ENCODE assay signal across 1 cellular context in the genomic region with DNA sequence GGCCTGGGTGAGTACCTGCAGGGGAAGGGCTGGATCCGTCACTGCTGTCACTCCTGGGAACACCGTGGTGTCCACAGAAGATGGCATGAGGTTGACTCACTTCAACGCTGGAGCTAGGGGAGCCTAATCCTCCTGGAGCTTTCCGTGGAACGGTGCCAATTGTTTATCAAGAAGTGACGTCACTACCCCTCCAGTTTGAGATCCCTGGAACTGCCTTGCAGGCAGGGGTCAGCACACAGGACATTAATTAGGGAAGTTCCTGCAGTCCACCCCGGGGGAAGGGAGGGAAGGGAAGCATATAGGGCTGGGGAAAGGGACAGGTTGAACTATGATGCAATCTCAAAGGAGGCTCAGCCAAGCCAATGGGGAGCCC.
A peak's percentile ranks its signal among the peaks of the same experiment; 100 is the strongest.
TF ChIP-seq lines count a peak whose summit lies in the region.

No MANE protein-coding gene starts in this region.

TF ChIP-seq in K562, 482 proteins besides CTCF, POLR2A, EP300 and RAD21 (continued from another document):
- TF ChIP-seq, protein P1, sequence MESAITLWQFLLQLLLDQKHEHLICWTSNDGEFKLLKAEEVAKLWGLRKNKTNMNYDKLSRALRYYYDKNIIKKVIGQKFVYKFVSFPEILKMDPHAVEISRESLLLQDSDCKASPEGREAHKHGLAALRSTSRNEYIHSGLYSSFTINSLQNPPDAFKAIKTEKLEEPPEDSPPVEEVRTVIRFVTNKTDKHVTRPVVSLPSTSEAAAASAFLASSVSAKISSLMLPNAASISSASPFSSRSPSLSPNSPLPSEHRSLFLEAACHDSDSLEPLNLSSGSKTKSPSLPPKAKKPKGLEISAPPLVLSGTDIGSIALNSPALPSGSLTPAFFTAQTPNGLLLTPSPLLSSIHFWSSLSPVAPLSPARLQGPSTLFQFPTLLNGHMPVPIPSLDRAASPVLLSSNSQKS (CRISPR knock-in tag; IDR thresholded peaks at IDR 0.05), result no peak
- TF ChIP-seq ATF7 (IDR thresholded peaks at IDR 0.05), result peak; percentile 23; the same call in 1 of the 2 replicates
- TF ChIP-seq ZNF134 (CRISPR knock-in tag; conservative IDR thresholded peaks at IDR 0.05), result no peak
- peak; percentile 27; the same call in 1 of the 2 replicates for TF ChIP-seq NFIC (IDR thresholded peaks at IDR 0.05)
